Comparison of ENCODE assay signal across 9 cellular contexts in genomic region chr17:80416260-80416939, GRCh38. TPM values are rescaled to one million over a fixed set of nuclear protein-coding genes. Genes with fewer than 3 reads are reported as not detected.
DNase-seq lines count a peak whose midpoint lies in the region; ATAC-seq and TF ChIP-seq lines count a peak whose summit lies in the region.
"Had no signal": no experiment of that assay in that cellular context is flagged by ENCODE, and none has a peak within 500 bp of the region (broad histone marks: within the 10 kb centered on the region; RNA-seq: fewer than 3 reads in every experiment).

No MANE protein-coding gene starts in this region.

- H3K9me3 Mint-ChIP-seq in IgD-negative memory B cell (no peaks in the 10 kb centered on the region), chondrocyte (ENCODE audit: low read depth) (no peaks in the 10 kb centered on the region)
- no peaks in the 10 kb centered on the region for H3K9me3 Mint-ChIP-seq in natural killer cell treated with Interleukin-12 subunit alpha and Interleukin-12 subunit beta and Interleukin-15 and Interleukin-18, amount 100 ng/mL, for 72 hours

- no peaks in the 10 kb centered on the region for H3K4me1 ChIP-seq in BE2C

- H3K4me3 Mint-ChIP-seq in IgD-negative memory B cell (peak overlapping the region; percentile 83 to 94 (median 88)), chondrocyte (ENCODE audit: unreplicated experiment) (peak overlapping the region; percentile 88)
- peak overlapping the region; percentile 87 for H3K4me3 Mint-ChIP-seq in natural killer cell treated with Interleukin-12 subunit alpha and Interleukin-12 subunit beta and Interleukin-15 and Interleukin-18, amount 100 ng/mL, for 72 hours

- no peak for ATAC-seq in natural killer cell treated with Interleukin-12 subunit alpha and Interleukin-12 subunit beta and Interleukin-15 and Interleukin-18, amount 100 ng/mL, for 72 hours
- no peak for ATAC-seq in GM21529 (IDR thresholded peaks at IDR 0.05; ENCODE audit: unreplicated experiment)

- peak overlapping the region; percentile 81; the same call in 1 of the 2 replicates for H3K4me3 ChIP-seq in BE2C (ENCODE audit: low read depth, low read length)

- peaks cover 13% of the 10 kb centered on the region for H3K27me3 Mint-ChIP-seq in IgD-negative memory B cell
- H3K27me3 Mint-ChIP-seq in chondrocyte (ENCODE audit: low read depth), result no peaks in the 10 kb centered on the region
- peaks cover 6 to 7% of the 10 kb centered on the region in 2 donors for H3K27me3 Mint-ChIP-seq in natural killer cell treated with Interleukin-12 subunit alpha and Interleukin-12 subunit beta and Interleukin-15 and Interleukin-18, amount 100 ng/mL, for 72 hours

- H3K27ac Mint-ChIP-seq in IgD-negative memory B cell, result peak overlapping the region; percentile 5 to 95 (median 90)
- H3K27ac Mint-ChIP-seq in chondrocyte (ENCODE audit: unreplicated experiment), result peak overlapping the region; percentile 74
- peak overlapping the region in 1 of 2 donors; percentile 13 for H3K27ac Mint-ChIP-seq in natural killer cell treated with Interleukin-12 subunit alpha and Interleukin-12 subunit beta and Interleukin-15 and Interleukin-18, amount 100 ng/mL, for 72 hours

- no peak for DNase-seq in BE2C
- no peak for DNase-seq in chondrocyte (ENCODE audit: low spot score)
- no peak for DNase-seq in natural killer cell treated with Interleukin-12 subunit alpha and Interleukin-12 subunit beta and Interleukin-15 and Interleukin-18, amount 100 ng/mL, for 72 hours (ENCODE audit: low spot score)
- no peak for DNase-seq in SIG-M5 (lab: John Stamatoyannopoulos, UW)
- no peak for DNase-seq in HK-2 (ENCODE audit: unreplicated experiment)
- no peak for DNase-seq in KBM-7
- DNase-seq: NCI-H446 treated with DMSO at 0.1 percent for 48 hours had no signal

- peaks cover 19% of the 10 kb centered on the region for H3K27me3 ChIP-seq in BE2C

- no peaks in the 10 kb centered on the region; the same call in 1 of the 2 replicates for H3K36me3 ChIP-seq in BE2C

- no peak for TF ChIP-seq CTCF in BE2C (IDR thresholded peaks at IDR 0.05; ENCODE audit: low read depth, low read length)
- TF ChIP-seq CTCF in chondrocyte (IDR thresholded peaks at IDR 0.05), result no peak

- no peaks in the 10 kb centered on the region for H3K9me3 ChIP-seq in BE2C

- H3K36me3 Mint-ChIP-seq in IgD-negative memory B cell (peaks cover 4% of the 10 kb centered on the region), chondrocyte (ENCODE audit: low read depth) (peaks cover 5% of the 10 kb centered on the region)
- H3K36me3 Mint-ChIP-seq in natural killer cell treated with Interleukin-12 subunit alpha and Interleukin-12 subunit beta and Interleukin-15 and Interleukin-18, amount 100 ng/mL, for 72 hours, result peaks cover 5% of the 10 kb centered on the region

- peaks cover 10 to 17% (median 15%) of the 10 kb centered on the region in 3 donors for H3K4me1 Mint-ChIP-seq in IgD-negative memory B cell
- peaks cover 31% of the 10 kb centered on the region for H3K4me1 Mint-ChIP-seq in chondrocyte (ENCODE audit: low read depth)
- H3K4me1 Mint-ChIP-seq in natural killer cell treated with Interleukin-12 subunit alpha and Interleukin-12 subunit beta and Interleukin-15 and Interleukin-18, amount 100 ng/mL, for 72 hours (ENCODE audit: low read depth in 2 of 2), result peaks cover 18 to 29% of the 10 kb centered on the region in 2 donors

- in situ Hi-C loops in KBM-7 (cut with MboI; ENCODE audit: low pct_unique_long_range_greater_than_20kb, low sequenced_read_pairs), result no loop called here

RNA-seq across cellular contexts. Expression of gene ENDOV, which starts 1.4 kb away (rescaled TPM):
- polyA plus RNA-seq in BE2C (2012; ENCODE audit: insufficient read depth, insufficient read length, low read depth), result 52.5 TPM
- 11.6 TPM for polyA plus RNA-seq in IgD-negative memory B cell
- 22.8 to 32.5 TPM (median 27.0 TPM) in 3 replicates for total RNA-seq in chondrocyte
- 10 to 100 TPM; 14.0 to 15.2 TPM for total RNA-seq in natural killer cell treated with Interleukin-12 subunit alpha and Interleukin-12 subunit beta and Interleukin-15 and Interleukin-18, amount 100 ng/mL, for 72 hours
